8 cellular contexts compared by ENCODE assay signal in genomic region chr1:26145041-26145959, GRCh38. TPM values are rescaled to one million over a fixed set of nuclear protein-coding genes. Genes with fewer than 3 reads are reported as not detected.
DNase-seq lines count a peak whose midpoint lies in the region; ATAC-seq and TF ChIP-seq lines count a peak whose summit lies in the region.

No MANE protein-coding gene starts in this region.

- CTCF ChIA-PET in Panc1 (lab: Charles Lee): interaction anchor here (0.6 to 1.8 kb wide), 10 partner anchors 12 to 127 kb away, joined by 3 to 17 read pairs (median 4); partner anchors contain the start of gene CEP85

- H3K4me1 ChIP-seq in Panc1 (ENCODE audit: control insufficient read depth, insufficient read depth, low read length): 0 out of 2 replicates have a peak, but pooled peaks cover 4% of the 10 kb centered on the region

- DNase-seq in DMS79 (lab: John Stamatoyannopoulos, UW) (peak; percentile 80), LHCN-M2 (ENCODE audit: low read depth) (peak; percentile 61), Panc1 (ENCODE audit: low read depth, low spot score) (peak; percentile 69), activated T-cell treated with anti-CD3 and anti-CD28 coated beads for 48 hours (ENCODE audit: low read depth) (peak; percentile 60), fibroblast of gingiva (ENCODE audit: low read depth) (peak; percentile 67)
- peak; percentile 54 to 77 (median 67) for DNase-seq in stimulated activated naive CD4-positive, alpha-beta T cell (lab: John Stamatoyannopoulos, UW)

- no peak overlapping the region for H3K27ac Mint-ChIP-seq in nephron

- H3K4me3 Mint-ChIP-seq in nephron: no peak overlapping the region

- peaks cover 13% of the 10 kb centered on the region for H3K27me3 Mint-ChIP-seq in nephron (ENCODE audit: low read depth)

- no peaks in the 10 kb centered on the region for H3K9me3 Mint-ChIP-seq in nephron

- H3K27me3 ChIP-seq in Panc1 (ENCODE audit: control insufficient read depth, insufficient read depth, low read length): no peaks in the 10 kb centered on the region

- TF ChIP-seq CTCF in Panc1 (IDR thresholded peaks at IDR 0.05): peak; percentile 87
- peak; percentile 71 to 78 (median 75) for TF ChIP-seq CTCF in nephron (IDR thresholded peaks at IDR 0.05; ENCODE audit: unreplicated experiment in 3 of 3)

- H3K36me3 Mint-ChIP-seq in nephron (ENCODE audit: low read depth): no peaks in the 10 kb centered on the region

- H3K4me1 Mint-ChIP-seq in nephron: no peaks in the 10 kb centered on the region

- in situ Hi-C loops in Panc1 (cut with HindIII; ENCODE audit: low pct_unique_long_range_greater_than_20kb, low sequenced_read_pairs): no loop called here

- POLR2A ChIA-PET in Panc1 (lab: Charles Lee): no interaction called here

- ATAC-seq in Panc1 (peak; percentile 98), GM18498 (IDR thresholded peaks at IDR 0.05; ENCODE audit: unreplicated experiment) (no peak)

- intact Hi-C loops in Panc1 (cut with micrococcal nuclease; ENCODE audit: unreplicated experiment): loop anchor here (1.0 to 5.0 kb wide), 2 partner anchors 40 to 108 kb away; no protein-coding TSS in a partner anchor

- H3K9me3 ChIP-seq in Panc1 (ENCODE audit: control insufficient read depth, insufficient read depth, low read depth, low read length): no peaks in the 10 kb centered on the region

- no peak overlapping the region for H3K27ac ChIP-seq in Panc1 (ENCODE audit: low read length)

- no peaks in the 10 kb centered on the region for H3K36me3 ChIP-seq in Panc1 (ENCODE audit: control insufficient read depth, insufficient read depth, low read length)

- H3K4me3 ChIP-seq in Panc1 (ENCODE audit: low read depth in 2 of 2, low read length in 2 of 2): peak overlapping the region in 1 of 2 experiments; percentile 15; a peak in 1 of 4 replicates

- no TSS peak for BruUV-seq in Panc1 (replicated peaks; lab: Mats Ljungman, UMichigan)

RNA-seq across cellular contexts. Expression of gene FAM110D, which starts 13.6 kb away (rescaled TPM):
- not detected in 2 replicates for total RNA-seq in LHCN-M2 (2014; rRNA removed)
- 0.01 TPM for polyA plus RNA-seq in LHCN-M2 (2012)
- 0.05 TPM for total RNA-seq in Panc1 (2021; ENCODE audit: unreplicated experiment)
- polyA plus RNA-seq in Panc1 (2012; ENCODE audit: insufficient read length): 0.10 TPM

RNA-seq across cellular contexts. Expression of gene C1orf232, which starts 23.5 kb away (rescaled TPM):
- total RNA-seq in LHCN-M2 (2014; rRNA removed): not detected in 2 replicates
- not detected for polyA plus RNA-seq in LHCN-M2 (2012)
- not detected for total RNA-seq in Panc1 (2021; ENCODE audit: unreplicated experiment)
- polyA plus RNA-seq in Panc1 (2012; ENCODE audit: insufficient read length): not detected

RNA-seq across cellular contexts. Expression of gene ZNF593, which starts 24.4 kb away (rescaled TPM):
- total RNA-seq in LHCN-M2 (2014; rRNA removed) (26.5 and 30.4 TPM in 2 replicates), Panc1 (2021; ENCODE audit: unreplicated experiment) (108 TPM)
- polyA plus RNA-seq in LHCN-M2 (2012): 76.0 TPM
- polyA plus RNA-seq in Panc1 (2012; ENCODE audit: insufficient read length): 150 TPM

RNA-seq across cellular contexts. Expression of gene ZNF593OS, which starts 26.3 kb away (rescaled TPM):
- total RNA-seq in LHCN-M2 (2014; rRNA removed) (not detected in 2 replicates), Panc1 (2021; ENCODE audit: unreplicated experiment) (not detected)
- polyA plus RNA-seq in LHCN-M2 (2012): 0.75 TPM
- polyA plus RNA-seq in Panc1 (2012; ENCODE audit: insufficient read length): not detected

RNA-seq across cellular contexts. Expression of gene CNKSR1, which starts 32.0 kb away (rescaled TPM):
- 0.23 TPM in 1 of 2 replicates, not detected in the other for total RNA-seq in LHCN-M2 (2014; rRNA removed)
- 0.07 TPM for polyA plus RNA-seq in LHCN-M2 (2012)
- total RNA-seq in Panc1 (2021; ENCODE audit: unreplicated experiment): 13.7 TPM
- polyA plus RNA-seq in Panc1 (2012; ENCODE audit: insufficient read length): 16.1 TPM
